Comparison of ENCODE assay signal across 8 cellular contexts in the genomic region with DNA sequence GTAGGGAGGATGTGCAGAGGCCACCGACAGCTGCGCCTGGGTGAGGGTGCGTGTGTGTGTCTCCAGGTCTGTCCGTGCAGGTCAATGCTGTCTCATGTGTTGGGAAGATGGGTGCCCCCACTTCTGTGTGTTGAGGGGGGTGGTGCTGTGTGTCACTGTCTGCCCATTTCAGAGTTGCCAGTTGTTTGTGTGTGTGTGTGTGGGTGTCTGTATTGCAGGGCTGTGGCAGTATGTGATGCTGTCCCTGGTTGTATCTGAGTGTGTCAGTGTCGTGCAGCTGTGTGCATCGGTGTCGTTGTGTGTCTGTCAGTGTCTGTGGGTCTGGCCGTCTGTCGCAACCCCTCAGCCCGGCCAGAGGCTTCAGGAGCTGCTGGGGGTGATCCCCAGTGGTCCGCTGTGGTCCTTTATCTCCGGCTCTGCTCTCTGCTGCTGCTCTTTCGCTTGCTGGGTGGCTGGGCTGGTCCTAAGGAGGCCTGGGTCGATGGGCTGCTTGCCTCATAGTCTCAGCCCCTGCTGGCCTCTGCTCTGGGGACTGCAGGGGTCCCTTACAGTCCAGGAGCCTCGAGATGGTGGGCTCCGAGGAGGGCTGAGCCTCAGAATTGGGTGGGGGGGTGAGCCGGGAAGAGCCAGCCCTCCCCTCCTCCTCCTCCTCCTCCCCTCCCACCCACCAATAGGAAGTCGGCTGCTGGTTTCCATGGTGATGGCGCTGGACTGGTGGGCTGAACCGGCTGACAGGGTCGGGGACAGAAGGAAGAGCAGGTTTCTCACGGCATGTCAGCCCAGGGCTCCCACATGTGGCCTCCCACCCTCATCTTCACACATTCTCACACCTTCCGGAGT. TPM values are rescaled to one million over a fixed set of nuclear protein-coding genes. Genes with fewer than 3 reads are reported as not detected.
DNase-seq lines count a peak whose midpoint lies in the region; ATAC-seq and TF ChIP-seq lines count a peak whose summit lies in the region.

A gene with protein sequence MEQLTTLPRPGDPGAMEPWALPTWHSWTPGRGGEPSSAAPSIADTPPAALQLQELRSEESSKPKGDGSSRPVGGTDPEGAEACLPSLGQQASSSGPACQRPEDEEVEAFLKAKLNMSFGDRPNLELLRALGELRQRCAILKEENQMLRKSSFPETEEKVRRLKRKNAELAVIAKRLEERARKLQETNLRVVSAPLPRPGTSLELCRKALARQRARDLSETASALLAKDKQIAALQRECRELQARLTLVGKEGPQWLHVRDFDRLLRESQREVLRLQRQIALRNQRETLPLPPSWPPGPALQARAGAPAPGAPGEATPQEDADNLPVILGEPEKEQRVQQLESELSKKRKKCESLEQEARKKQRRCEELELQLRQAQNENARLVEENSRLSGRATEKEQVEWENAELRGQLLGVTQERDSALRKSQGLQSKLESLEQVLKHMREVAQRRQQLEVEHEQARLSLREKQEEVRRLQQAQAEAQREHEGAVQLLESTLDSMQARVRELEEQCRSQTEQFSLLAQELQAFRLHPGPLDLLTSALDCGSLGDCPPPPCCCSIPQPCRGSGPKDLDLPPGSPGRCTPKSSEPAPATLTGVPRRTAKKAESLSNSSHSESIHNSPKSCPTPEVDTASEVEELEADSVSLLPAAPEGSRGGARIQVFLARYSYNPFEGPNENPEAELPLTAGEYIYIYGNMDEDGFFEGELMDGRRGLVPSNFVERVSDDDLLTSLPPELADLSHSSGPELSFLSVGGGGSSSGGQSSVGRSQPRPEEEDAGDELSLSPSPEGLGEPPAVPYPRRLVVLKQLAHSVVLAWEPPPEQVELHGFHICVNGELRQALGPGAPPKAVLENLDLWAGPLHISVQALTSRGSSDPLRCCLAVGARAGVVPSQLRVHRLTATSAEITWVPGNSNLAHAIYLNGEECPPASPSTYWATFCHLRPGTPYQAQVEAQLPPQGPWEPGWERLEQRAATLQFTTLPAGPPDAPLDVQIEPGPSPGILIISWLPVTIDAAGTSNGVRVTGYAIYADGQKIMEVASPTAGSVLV (N-terminal part only) (minus strand): TSS at position 601 of the 840 bp plus-strand sequence. CDS start 875 bp downstream, outside the sequence.

- peak within 1 kb of the TSS; percentile 97 to 100 (median 99) for H3K4me3 Mint-ChIP-seq in CD4-positive, CD25-positive, alpha-beta regulatory T cell

- TF ChIP-seq POLR2A in adrenal gland (IDR thresholded peaks at IDR 0.05), result peak in 1 of 2 donors; percentile 10

- peaks cover 0 to 2% (median 0%) of the 10 kb centered on the region in 7 donors for H3K9me3 Mint-ChIP-seq in CD4-positive, CD25-positive, alpha-beta regulatory T cell

- H3K4me1 ChIP-seq in CD4-positive, CD25-positive, alpha-beta regulatory T cell (ENCODE audit: control insufficient read depth, insufficient read depth, low read length, poor library complexity, severe bottlenecking), result peaks cover 67% of the 10 kb centered on the region
- peaks cover 7 to 11% of the 10 kb centered on the region in 2 donors for H3K4me1 ChIP-seq in adrenal gland (replicated peaks in 1 of 2)

- peaks cover 0 to 54% (median 23%) of the 10 kb centered on the region in 4 donors for H3K4me1 Mint-ChIP-seq in CD4-positive, CD25-positive, alpha-beta regulatory T cell

- peaks cover 4% of the 10 kb centered on the region for H3K27me3 Mint-ChIP-seq in CD4-positive, CD25-positive, alpha-beta regulatory T cell

- peak within 1 kb of the TSS; percentile 99 for H3K27ac ChIP-seq in CD4-positive, CD25-positive, alpha-beta regulatory T cell (ENCODE audit: insufficient read depth, low read length, poor library complexity, severe bottlenecking)
- no peak within 1 kb of the TSS for H3K27ac ChIP-seq in adrenal gland

- no peak for TF ChIP-seq CTCF in adrenal gland (IDR thresholded peaks at IDR 0.05)

- H3K36me3 ChIP-seq in CD4-positive, CD25-positive, alpha-beta regulatory T cell (ENCODE audit: control insufficient read depth, insufficient read depth, low read length), result peaks cover 10% of the 10 kb centered on the region
- H3K36me3 ChIP-seq in adrenal gland (replicated peaks in 1 of 2), result no peaks in the 10 kb centered on the region

- ATAC-seq in CD4-positive, CD25-positive, alpha-beta regulatory T cell (ENCODE audit: low read depth in 2 of 2), result peak; percentile 6 to 15
- peak; percentile 1 for ATAC-seq in GM21528 (IDR thresholded peaks at IDR 0.05; ENCODE audit: low FRiP score, unreplicated experiment)

- H3K27ac Mint-ChIP-seq in CD4-positive, CD25-positive, alpha-beta regulatory T cell, result peak within 1 kb of the TSS; percentile 93 to 98 (median 95)

- intact Hi-C loops in adrenal gland (cut with DNase I), result loop anchor here in 1 of 2 donors (10.0 kb wide), 1 partner anchor 96 kb away; no protein-coding TSS in a partner anchor

- peak; percentile 54 to 89 (median 66) for DNase-seq in CD4-positive, CD25-positive, alpha-beta regulatory T cell
- DNase-seq in SKM-1 treated with dmso at 0.1 percent for 144 hours (lab: John Stamatoyannopoulos, UW; ENCODE audit: unreplicated experiment) (peak; percentile 87), adrenal gland (peak in 2 of 7 donors; percentile 49 to 60), midbrain (lab: John Stamatoyannopoulos, UW) (peak; percentile 51), NCI-H2196 (lab: John Stamatoyannopoulos, UW; ENCODE audit: unreplicated experiment) (no peak), NCI-H510A treated with DMSO at 0.1 percent for 48 hours (lab: John Stamatoyannopoulos, UW) (no peak)
- peak; percentile 80 to 86 for DNase-seq in stimulated activated CD8-positive, alpha-beta memory T cell treated with anti-CD3 and anti-CD28 coated beads, Interleukin-7, amount 100 ng/mL, for 48 hours (ENCODE audit: extremely low read depth in 1 of 2, low read depth in 1 of 2)

- peaks cover 19% of the 10 kb centered on the region for H3K36me3 Mint-ChIP-seq in CD4-positive, CD25-positive, alpha-beta regulatory T cell

- WGBS in adrenal gland, 4 donors, result 52 to 62% (median 55%) methylated on average over 12 to 23 of the region's 23 CpGs

- H3K27me3 ChIP-seq in CD4-positive, CD25-positive, alpha-beta regulatory T cell (ENCODE audit: control insufficient read depth, insufficient read depth, low read length), result no peaks in the 10 kb centered on the region
- no peaks in the 10 kb centered on the region for H3K27me3 ChIP-seq in adrenal gland

- no peaks in the 10 kb centered on the region for H3K9me3 ChIP-seq in CD4-positive, CD25-positive, alpha-beta regulatory T cell (ENCODE audit: control insufficient read depth in 2 of 2, low read length in 2 of 2)
- H3K9me3 ChIP-seq in adrenal gland (replicated peaks in 1 of 3), result no peaks in the 10 kb centered on the region

- peak within 1 kb of the TSS; percentile 99 for H3K4me3 ChIP-seq in CD4-positive, CD25-positive, alpha-beta regulatory T cell (ENCODE audit: low read depth, low read length)
- no peak within 1 kb of the TSS for H3K4me3 ChIP-seq in adrenal gland

RNA-seq across cellular contexts. Expression of the gene that starts here (rescaled TPM):
- 47.4 TPM for total RNA-seq in CD4-positive, CD25-positive, alpha-beta regulatory T cell
- polyA plus RNA-seq in CD4-positive, CD25-positive, alpha-beta regulatory T cell, result 1 to 10 TPM in 2 of 4 donors, under 1 TPM in 2; 0.73 to 1.6 (median 0.92) TPM
- total RNA-seq in adrenal gland, result 10 to 100 TPM in 7 of 8 donors, 1 to 10 TPM in 1; 7.1 to 57.8 (median 22.3) TPM
- 100 to 1,000 TPM in 1 of 3 donors, 10 to 100 TPM in 1, 1 to 10 TPM in 1; 4.7 to 140 (median 96.6) TPM for polyA plus RNA-seq in adrenal gland

Comparison
In these comparisons a context has a peak if more than half of its experiments do, and no peak if none do; other contexts are left out.
1. DNase-seq: peak in CD4-positive, CD25-positive, alpha-beta regulatory T cell (3 of 3), SKM-1 treated with dmso at 0.1 percent for 144 hours (single experiment), midbrain (single experiment) and stimulated activated CD8-positive, alpha-beta memory T cell treated with anti-CD3 and anti-CD28 coated beads, Interleukin-7, amount 100 ng/mL, for 48 hours (2 of 2); none in NCI-H2196 (single experiment) and NCI-H510A treated with DMSO at 0.1 percent for 48 hours (single experiment).